Comparison of ENCODE assay signal across 8 cellular contexts in genomic region chr19:18833849-18834643, GRCh38. TPM values are rescaled to one million over a fixed set of nuclear protein-coding genes. Genes with fewer than 3 reads are reported as not detected.
DNase-seq lines count a peak whose midpoint lies in the region; ATAC-seq and TF ChIP-seq lines count a peak whose summit lies in the region.

No MANE protein-coding gene starts in this region.

- H3K36me3 ChIP-seq in sigmoid colon (peaks cover 0 to 9% (median 2%) of the 10 kb centered on the region in 4 donors), SJCRH30 (peaks cover 21% of the 10 kb centered on the region; the same call in 1 of the 2 replicates)

- peak overlapping the region; percentile 68 to 97 (median 86) for H3K4me3 ChIP-seq in sigmoid colon
- no peak overlapping the region for H3K4me3 ChIP-seq in SJCRH30

- H3K27me3 ChIP-seq in sigmoid colon: no peaks in the 10 kb centered on the region
- no peaks in the 10 kb centered on the region for H3K27me3 ChIP-seq in SJCRH30

- WGBS in sigmoid colon, 2 donors: 6 to 31% methylated on average over 18 of the region's 18 CpGs

- TF ChIP-seq CTCF in sigmoid colon (IDR thresholded peaks at IDR 0.05): no peak

- H3K27ac ChIP-seq in sigmoid colon (peak overlapping the region in 2 of 4 donors; percentile 88 to 91), SJCRH30 (no peak overlapping the region)

- ATAC-seq in HG03196 (IDR thresholded peaks at IDR 0.05; ENCODE audit: unreplicated experiment): no peak
- no peak for ATAC-seq in HG02642 (IDR thresholded peaks at IDR 0.05; ENCODE audit: poor library complexity, unreplicated experiment)

- intact Hi-C loops in sigmoid colon (cut with DNase I): loop anchor here (5.0 kb wide), 1 partner anchor 247 kb away; the partner anchor contains the start of gene REX1BD

- DNase-seq in activated effector memory CD4-positive, alpha-beta T cell treated with anti-CD3 and anti-CD28 coated beads, Interleukin-2, amount 50 U/mL, for 16 hours: peak; percentile 65
- DNase-seq in activated effector memory CD4-positive, alpha-beta T cell treated with Interleukin-2 at 50 U/mL for 16 hours: no peak
- DNase-seq in RPMI8226: peak; percentile 56
- peak; percentile 7 for DNase-seq in fibroblast of peridontal ligament (ENCODE audit: extremely low read depth)
- DNase-seq in sigmoid colon: no peak
- no peak for DNase-seq in SJCRH30

- H3K4me1 ChIP-seq in sigmoid colon (peaks cover 0 to 69% (median 49%) of the 10 kb centered on the region in 4 donors), SJCRH30 (peaks cover 6% of the 10 kb centered on the region; the same call in 1 of the 2 replicates)

- peak in 1 of 2 donors; percentile 33 for TF ChIP-seq POLR2A in sigmoid colon (IDR thresholded peaks at IDR 0.05)

- TF ChIP-seq EP300 in sigmoid colon (IDR thresholded peaks at IDR 0.05): no peak

- no peaks in the 10 kb centered on the region for H3K9me3 ChIP-seq in sigmoid colon
- H3K9me3 ChIP-seq in SJCRH30 (replicated peaks): no peaks in the 10 kb centered on the region

RNA-seq across cellular contexts. Expression of gene UPF1, which starts 2.3 kb away (rescaled TPM):
- total RNA-seq in sigmoid colon: 10 to 100 TPM; 48.4 to 55.3 (median 49.0) TPM
- 10 to 100 TPM; 27.6 to 62.1 (median 31.4) TPM for polyA plus RNA-seq in sigmoid colon
- 50.4 and 53.0 TPM in 2 replicates for total RNA-seq in SJCRH30 (2014; rRNA removed; shearing (Covaris generic))

RNA-seq across cellular contexts. Expression of gene COMP, which starts 42.9 kb away (rescaled TPM):
- total RNA-seq in sigmoid colon: 1 to 10 TPM in 2 of 4 donors, under 1 TPM in 2; 0.54 to 6.9 (median 1.0) TPM
- under 1 TPM in 1 of 3 donors, not detected in 2; 0.22 TPM for polyA plus RNA-seq in sigmoid colon
- total RNA-seq in SJCRH30 (2014; rRNA removed; shearing (Covaris generic)): not detected in 2 replicates

Comparison
In these comparisons a context has a peak if more than half of its experiments do, and no peak if none do; other contexts are left out.
1. DNase-seq: peak in activated effector memory CD4-positive, alpha-beta T cell treated with anti-CD3 and anti-CD28 coated beads, Interleukin-2, amount 50 U/mL, for 16 hours (single experiment), RPMI8226 (single experiment) and fibroblast of peridontal ligament (single experiment); none in activated effector memory CD4-positive, alpha-beta T cell treated with Interleukin-2 at 50 U/mL for 16 hours (single experiment), sigmoid colon (single experiment) and SJCRH30 (0 of 2).